Comparison of ENCODE assay signal across 1 cellular context in the genomic region with DNA sequence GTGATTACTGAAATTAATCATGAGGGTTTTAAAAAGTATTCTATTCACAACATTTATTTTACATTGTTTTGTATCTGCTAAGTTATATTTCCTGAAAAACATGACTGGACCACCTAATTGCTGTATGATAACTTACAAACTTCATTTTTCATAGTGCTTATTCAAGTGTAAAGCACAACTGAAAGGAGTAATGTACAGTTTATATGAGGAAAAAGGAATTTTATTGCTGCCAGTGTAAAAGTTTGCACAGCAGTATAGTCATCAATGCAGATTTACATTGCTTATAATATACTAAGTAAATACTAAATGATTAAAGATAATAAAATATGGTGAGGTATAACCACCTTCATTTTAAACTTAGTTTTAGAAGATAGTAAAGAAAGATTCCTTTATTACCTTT.
TF ChIP-seq lines count a peak whose summit lies in the region.

No MANE protein-coding gene starts in this region.

TF ChIP-seq in GM23338, 12 proteins besides CTCF, POLR2A, EP300 and RAD21 (continued from another document):
- TF ChIP-seq, protein P1, sequence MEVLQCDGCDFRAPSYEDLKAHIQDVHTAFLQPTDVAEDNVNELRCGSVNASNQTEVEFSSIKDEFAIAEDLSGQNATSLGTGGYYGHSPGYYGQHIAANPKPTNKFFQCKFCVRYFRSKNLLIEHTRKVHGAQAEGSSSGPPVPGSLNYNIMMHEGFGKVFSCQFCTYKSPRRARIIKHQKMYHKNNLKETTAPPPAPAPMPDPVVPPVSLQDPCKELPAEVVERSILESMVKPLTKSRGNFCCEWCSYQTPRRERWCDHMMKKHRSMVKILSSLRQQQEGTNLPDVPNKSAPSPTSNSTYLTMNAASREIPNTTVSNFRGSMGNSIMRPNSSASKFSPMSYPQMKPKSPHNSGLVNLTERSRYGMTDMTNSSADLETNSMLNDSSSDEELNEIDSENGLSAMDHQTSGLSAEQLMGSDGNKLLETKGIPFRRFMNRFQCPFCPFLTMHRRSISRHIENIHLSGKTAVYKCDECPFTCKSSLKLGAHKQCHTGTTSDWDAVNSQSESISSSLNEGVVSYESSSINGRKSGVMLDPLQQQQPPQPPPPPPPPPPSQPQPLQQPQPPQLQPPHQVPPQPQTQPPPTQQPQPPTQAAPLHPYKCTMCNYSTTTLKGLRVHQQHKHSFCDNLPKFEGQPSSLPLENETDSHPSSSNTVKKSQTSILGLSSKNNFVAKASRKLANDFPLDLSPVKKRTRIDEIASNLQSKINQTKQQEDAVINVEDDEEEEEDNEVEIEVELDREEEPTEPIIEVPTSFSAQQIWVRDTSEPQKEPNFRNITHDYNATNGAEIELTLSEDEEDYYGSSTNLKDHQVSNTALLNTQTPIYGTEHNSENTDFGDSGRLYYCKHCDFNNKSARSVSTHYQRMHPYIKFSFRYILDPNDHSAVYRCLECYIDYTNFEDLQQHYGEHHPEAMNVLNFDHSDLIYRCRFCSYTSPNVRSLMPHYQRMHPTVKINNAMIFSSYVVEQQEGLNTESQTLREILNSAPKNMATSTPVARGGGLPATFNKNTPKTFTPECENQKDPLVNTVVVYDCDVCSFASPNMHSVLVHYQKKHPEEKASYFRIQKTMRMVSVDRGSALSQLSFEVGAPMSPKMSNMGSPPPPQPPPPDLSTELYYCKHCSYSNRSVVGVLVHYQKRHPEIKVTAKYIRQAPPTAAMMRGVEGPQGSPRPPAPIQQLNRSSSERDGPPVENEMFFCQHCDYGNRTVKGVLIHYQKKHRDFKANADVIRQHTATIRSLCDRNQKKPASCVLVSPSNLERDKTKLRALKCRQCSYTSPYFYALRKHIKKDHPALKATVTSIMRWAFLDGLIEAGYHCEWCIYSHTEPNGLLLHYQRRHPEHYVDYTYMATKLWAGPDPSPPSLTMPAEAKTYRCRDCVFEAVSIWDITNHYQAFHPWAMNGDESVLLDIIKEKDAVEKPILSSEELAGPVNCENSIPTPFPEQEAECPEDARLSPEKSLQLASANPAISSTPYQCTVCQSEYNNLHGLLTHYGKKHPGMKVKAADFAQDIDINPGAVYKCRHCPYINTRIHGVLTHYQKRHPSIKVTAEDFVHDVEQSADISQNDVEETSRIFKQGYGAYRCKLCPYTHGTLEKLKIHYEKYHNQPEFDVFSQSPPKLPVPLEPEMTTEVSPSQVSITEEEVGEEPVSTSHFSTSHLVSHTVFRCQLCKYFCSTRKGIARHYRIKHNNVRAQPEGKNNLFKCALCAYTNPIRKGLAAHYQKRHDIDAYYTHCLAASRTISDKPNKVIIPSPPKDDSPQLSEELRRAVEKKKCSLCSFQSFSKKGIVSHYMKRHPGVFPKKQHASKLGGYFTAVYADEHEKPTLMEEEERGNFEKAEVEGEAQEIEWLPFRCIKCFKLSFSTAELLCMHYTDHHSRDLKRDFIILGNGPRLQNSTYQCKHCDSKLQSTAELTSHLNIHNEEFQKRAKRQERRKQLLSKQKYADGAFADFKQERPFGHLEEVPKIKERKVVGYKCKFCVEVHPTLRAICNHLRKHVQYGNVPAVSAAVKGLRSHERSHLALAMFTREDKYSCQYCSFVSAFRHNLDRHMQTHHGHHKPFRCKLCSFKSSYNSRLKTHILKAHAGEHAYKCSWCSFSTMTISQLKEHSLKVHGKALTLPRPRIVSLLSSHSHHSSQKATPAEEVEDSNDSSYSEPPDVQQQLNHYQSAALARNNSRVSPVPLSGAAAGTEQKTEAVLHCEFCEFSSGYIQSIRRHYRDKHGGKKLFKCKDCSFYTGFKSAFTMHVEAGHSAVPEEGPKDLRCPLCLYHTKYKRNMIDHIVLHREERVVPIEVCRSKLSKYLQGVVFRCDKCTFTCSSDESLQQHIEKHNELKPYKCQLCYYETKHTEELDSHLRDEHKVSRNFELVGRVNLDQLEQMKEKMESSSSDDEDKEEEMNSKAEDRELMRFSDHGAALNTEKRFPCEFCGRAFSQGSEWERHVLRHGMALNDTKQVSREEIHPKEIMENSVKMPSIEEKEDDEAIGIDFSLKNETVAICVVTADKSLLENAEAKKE (CRISPR knock-in tag; IDR thresholded peaks at IDR 0.05): no peak
- no peak for TF ChIP-seq ZNF114 (CRISPR knock-in tag; IDR thresholded peaks at IDR 0.05)
- TF ChIP-seq, protein P2, sequence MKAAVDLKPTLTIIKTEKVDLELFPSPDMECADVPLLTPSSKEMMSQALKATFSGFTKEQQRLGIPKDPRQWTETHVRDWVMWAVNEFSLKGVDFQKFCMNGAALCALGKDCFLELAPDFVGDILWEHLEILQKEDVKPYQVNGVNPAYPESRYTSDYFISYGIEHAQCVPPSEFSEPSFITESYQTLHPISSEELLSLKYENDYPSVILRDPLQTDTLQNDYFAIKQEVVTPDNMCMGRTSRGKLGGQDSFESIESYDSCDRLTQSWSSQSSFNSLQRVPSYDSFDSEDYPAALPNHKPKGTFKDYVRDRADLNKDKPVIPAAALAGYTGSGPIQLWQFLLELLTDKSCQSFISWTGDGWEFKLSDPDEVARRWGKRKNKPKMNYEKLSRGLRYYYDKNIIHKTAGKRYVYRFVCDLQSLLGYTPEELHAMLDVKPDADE (IDR thresholded peaks at IDR 0.05): no peak
- no peak for TF ChIP-seq EZH2phosphoT487 (IDR thresholded peaks at IDR 0.05; ENCODE audit: unreplicated experiment)
- no peak for TF ChIP-seq POLR2AphosphoS5 (IDR thresholded peaks at IDR 0.05; ENCODE audit: low read depth)
TF ChIP-seq in GM23338: peak in this region for 0.
